ENCODE assay signal across 1 cellular context in genomic region chr16:1958715-1959268, GRCh38.
TF ChIP-seq lines count a peak whose summit lies in the region.

No MANE protein-coding gene starts in this region.

TF ChIP-seq in GM12878, 131 proteins besides CTCF, POLR2A, EP300 and RAD21:
- TF ChIP-seq ASH2L (IDR thresholded peaks at IDR 0.05; ENCODE audit: borderline replicate concordance, low read depth): no peak
- TF ChIP-seq NFXL1 (IDR thresholded peaks at IDR 0.05; ENCODE audit: borderline replicate concordance): no peak
- no peak for TF ChIP-seq SPI1 (IDR thresholded peaks at IDR 0.05; ENCODE audit: borderline replicate concordance, insufficient read depth, low read depth, low read length)
- no peak for TF ChIP-seq SRF (IDR thresholded peaks at IDR 0.05; ENCODE audit: low read depth in 2 of 2, low read length in 2 of 2)
- no peak for TF ChIP-seq LARP7 (IDR thresholded peaks at IDR 0.05)
- no peak for TF ChIP-seq YY1 (IDR thresholded peaks at IDR 0.05; ENCODE audit: low read depth, low read length)
- no peak for TF ChIP-seq JUND (IDR thresholded peaks at IDR 0.05; ENCODE audit: low read depth, low read length)
- TF ChIP-seq NKRF (conservative IDR thresholded peaks at IDR 0.05): no peak
- no peak for TF ChIP-seq HDAC2 (IDR thresholded peaks at IDR 0.05)
- TF ChIP-seq MTA2 (IDR thresholded peaks at IDR 0.05; ENCODE audit: low read depth): no peak
- no peak for TF ChIP-seq CBFB (IDR thresholded peaks at IDR 0.05; ENCODE audit: low read depth)
- no peak for TF ChIP-seq SUZ12 (IDR thresholded peaks at IDR 0.05; ENCODE audit: unreplicated experiment)
- no peak for TF ChIP-seq JUNB (IDR thresholded peaks at IDR 0.05)
- TF ChIP-seq ZBTB11 (CRISPR knock-in tag; IDR thresholded peaks at IDR 0.05): no peak
- TF ChIP-seq REST (IDR thresholded peaks at IDR 0.05; ENCODE audit: low read depth, low read length): no peak
